Comparison of ENCODE assay signal across 8 cellular contexts in genomic region chr12:104750061-104750460, GRCh38.
DNase-seq lines count a peak whose midpoint lies in the region; ATAC-seq and TF ChIP-seq lines count a peak whose summit lies in the region.

No MANE protein-coding gene starts in this region.

- no peaks in the 10 kb centered on the region for H3K27me3 Mint-ChIP-seq in dendritic cell treated with granulocyte-macrophage colony-stimulating factor and Interleukin-4, amounts not matched to agents 40 ng/mL and 50 ng/mL, for 4 days
- no peaks in the 10 kb centered on the region for H3K27me3 Mint-ChIP-seq in stimulated activated memory B cell treated with anti-CD40 and anti-IgM and Interleukin-4, amounts not matched to agents 10 μg/mL and 1 μg/mL and 100 μg/mL, for 72 hours

- H3K27me3 ChIP-seq in prostate gland (replicated peaks; ENCODE audit: insufficient read depth) = no peaks in the 10 kb centered on the region

- TF ChIP-seq CTCF in prostate gland (IDR thresholded peaks at IDR 0.05) = no peak

- 83% methylated on average over 5 of the region's 5 CpGs for WGBS in prostate gland

- H3K4me3 ChIP-seq in prostate gland = no peak overlapping the region

- H3K9me3 ChIP-seq in prostate gland = no peaks in the 10 kb centered on the region

- no peaks in the 10 kb centered on the region for H3K4me1 ChIP-seq in prostate gland (replicated peaks)

- H3K4me1 Mint-ChIP-seq in dendritic cell treated with granulocyte-macrophage colony-stimulating factor and Interleukin-4, amounts not matched to agents 40 ng/mL and 50 ng/mL, for 4 days (ENCODE audit: low read depth) = peaks cover 85% of the 10 kb centered on the region
- peaks cover 83% of the 10 kb centered on the region for H3K4me1 Mint-ChIP-seq in stimulated activated memory B cell treated with anti-CD40 and anti-IgM and Interleukin-4, amounts not matched to agents 10 μg/mL and 1 μg/mL and 100 μg/mL, for 72 hours

- DNase-seq in AG20443 (ENCODE audit: low spot score) (peak; percentile 87), Kasumi-1 (lab: John Stamatoyannopoulos, UW) (peak; percentile 86 to 90), prostate gland (ENCODE audit: low spot score) (no peak)

- no peaks in the 10 kb centered on the region for H3K9me3 Mint-ChIP-seq in dendritic cell treated with granulocyte-macrophage colony-stimulating factor and Interleukin-4, amounts not matched to agents 40 ng/mL and 50 ng/mL, for 4 days
- no peaks in the 10 kb centered on the region for H3K9me3 Mint-ChIP-seq in stimulated activated memory B cell treated with anti-CD40 and anti-IgM and Interleukin-4, amounts not matched to agents 10 μg/mL and 1 μg/mL and 100 μg/mL, for 72 hours

- no peaks in the 10 kb centered on the region for H3K36me3 ChIP-seq in prostate gland

- H3K36me3 Mint-ChIP-seq in dendritic cell treated with granulocyte-macrophage colony-stimulating factor and Interleukin-4, amounts not matched to agents 40 ng/mL and 50 ng/mL, for 4 days (ENCODE audit: low read depth) = peaks cover 15% of the 10 kb centered on the region
- H3K36me3 Mint-ChIP-seq in stimulated activated memory B cell treated with anti-CD40 and anti-IgM and Interleukin-4, amounts not matched to agents 10 μg/mL and 1 μg/mL and 100 μg/mL, for 72 hours = peaks cover 14% of the 10 kb centered on the region

- no peak overlapping the region for H3K27ac ChIP-seq in prostate gland

- H3K27ac Mint-ChIP-seq in dendritic cell treated with granulocyte-macrophage colony-stimulating factor and Interleukin-4, amounts not matched to agents 40 ng/mL and 50 ng/mL, for 4 days = peak overlapping the region; percentile 93
- peak overlapping the region; percentile 66 for H3K27ac Mint-ChIP-seq in stimulated activated memory B cell treated with anti-CD40 and anti-IgM and Interleukin-4, amounts not matched to agents 10 μg/mL and 1 μg/mL and 100 μg/mL, for 72 hours

- ATAC-seq in GM19438 (IDR thresholded peaks at IDR 0.05; ENCODE audit: low read depth, unreplicated experiment) (peak; percentile 58), GM19397 (IDR thresholded peaks at IDR 0.05; ENCODE audit: unreplicated experiment) (no peak), GM19455 (IDR thresholded peaks at IDR 0.05; ENCODE audit: unreplicated experiment) (no peak)
- ATAC-seq in stimulated activated memory B cell treated with anti-CD40 and anti-IgM and Interleukin-4, amounts not matched to agents 10 μg/mL and 1 μg/mL and 100 μg/mL, for 72 hours = peak; percentile 74

- intact Hi-C loops in dendritic cell treated with granulocyte-macrophage colony-stimulating factor and Interleukin-4, amounts not matched to agents 40 ng/mL and 50 ng/mL, for 4 days (cut with micrococcal nuclease) = loop anchor here (2.0 kb wide), 1 partner anchor 107 kb away; no protein-coding TSS in a partner anchor
- intact Hi-C loops in prostate gland (cut with DNase I) = no loop called here

- H3K4me3 Mint-ChIP-seq in dendritic cell treated with granulocyte-macrophage colony-stimulating factor and Interleukin-4, amounts not matched to agents 40 ng/mL and 50 ng/mL, for 4 days = peak overlapping the region; percentile 53
- no peak overlapping the region for H3K4me3 Mint-ChIP-seq in stimulated activated memory B cell treated with anti-CD40 and anti-IgM and Interleukin-4, amounts not matched to agents 10 μg/mL and 1 μg/mL and 100 μg/mL, for 72 hours

- no peak for TF ChIP-seq POLR2A in prostate gland (IDR thresholded peaks at IDR 0.05)

Comparison
In these comparisons a context has a peak if more than half of its experiments do, and no peak if none do; other contexts are left out.
1. ATAC-seq: peak in GM19438 (single experiment) and stimulated activated memory B cell treated with anti-CD40 and anti-IgM and Interleukin-4, amounts not matched to agents 10 μg/mL and 1 μg/mL and 100 μg/mL, for 72 hours (single experiment); none in GM19397 (single experiment) and GM19455 (single experiment).